9 cellular contexts compared by ENCODE assay signal in the genomic region with DNA sequence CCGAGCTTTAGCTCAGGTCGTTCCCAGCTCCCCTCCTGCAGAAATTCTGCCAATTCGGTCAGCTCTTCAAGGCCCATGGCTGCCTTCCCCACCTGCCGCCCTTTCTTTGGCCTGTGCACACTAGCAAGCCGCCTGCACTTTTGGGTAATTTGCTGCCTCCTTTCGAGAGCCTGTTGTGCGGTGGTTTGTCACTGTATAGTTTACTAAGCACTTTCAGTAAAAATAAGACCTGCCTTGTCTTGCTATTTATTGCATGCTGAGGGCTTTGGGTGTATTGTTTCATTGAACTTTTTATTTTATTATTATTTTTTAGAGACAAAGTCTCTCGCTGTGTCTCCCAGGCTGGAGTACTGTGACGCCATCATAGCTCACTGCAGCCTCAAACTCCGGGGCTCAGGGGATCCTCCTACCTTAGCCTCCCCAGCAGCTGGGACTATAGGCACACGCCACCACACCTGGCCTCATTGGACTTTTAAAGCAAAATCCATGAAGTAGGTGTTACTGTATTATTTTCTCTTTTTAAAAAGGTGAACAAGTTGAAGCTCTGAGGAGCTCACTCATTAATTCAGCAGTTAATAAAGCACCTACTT. TPM values are rescaled to one million over a fixed set of nuclear protein-coding genes. Genes with fewer than 3 reads are reported as not detected.
DNase-seq lines count a peak whose midpoint lies in the region; ATAC-seq and TF ChIP-seq lines count a peak whose summit lies in the region.
"Had no signal": no experiment of that assay in that cellular context is flagged by ENCODE, and none has a peak within 500 bp of the region (broad histone marks: within the 10 kb centered on the region; RNA-seq: fewer than 3 reads in every experiment).

No MANE protein-coding gene starts in this region.

- POLR2A ChIA-PET in SK-N-SH (lab: Yijun Ruan, JAX), result interaction anchor here (1.1 kb wide), 1 partner anchor 13 kb away, joined by 3 read pairs; no protein-coding TSS in a partner anchor
- POLR2A ChIA-PET in activated CD4-positive, alpha-beta memory T cell treated with anti-CD3 and anti-CD28 coated beads, Interleukin-2, amount 10 ng/mL, durations not matched to agents 7 days and 5 days (lab: Charles Lee), result no interaction called here

- H2AFZ ChIP-seq in SK-N-SH (ENCODE audit: low read depth), result no peak overlapping the region

- ATAC-seq in SK-N-SH treated with all-trans-retinoic acid at 6 μM for 48 hours, result no peak
- ATAC-seq in GM21390 (IDR thresholded peaks at IDR 0.05; ENCODE audit: unreplicated experiment), result no peak
- no peak for ATAC-seq in GM21786 (IDR thresholded peaks at IDR 0.05; ENCODE audit: unreplicated experiment)

- H3K9ac ChIP-seq in SK-N-SH (no peak overlapping the region), iPS-20b (ENCODE audit: low read depth, low read length) (peak overlapping the region; percentile 69; the same call in 1 of the 2 replicates)

- H3K9me3 Mint-ChIP-seq in activated CD4-positive, alpha-beta memory T cell treated with anti-CD3 and anti-CD28 coated beads, Interleukin-2, amount 10 ng/mL, durations not matched to agents 7 days and 5 days, result no peaks in the 10 kb centered on the region

- H3F3A ChIP-seq in SK-N-SH (replicated peaks; ENCODE audit: insufficient read depth), result no peaks in the 10 kb centered on the region

- no peaks in the 10 kb centered on the region for H3K36me3 ChIP-seq in SK-N-SH (replicated peaks in 1 of 2; ENCODE audit: control insufficient read depth in 1 of 2, insufficient read depth in 2 of 2, low read length in 1 of 2)
- no peaks in the 10 kb centered on the region for H3K36me3 ChIP-seq in iPS-20b (ENCODE audit: insufficient read depth, low read depth, low read length)
- H3K36me3 ChIP-seq in stomach, result no peaks in the 10 kb centered on the region

- peak overlapping the region; percentile 62; the same call in 1 of the 2 replicates for H3K4me2 ChIP-seq in SK-N-SH

- H3K4me1 Mint-ChIP-seq in activated CD4-positive, alpha-beta memory T cell treated with anti-CD3 and anti-CD28 coated beads, Interleukin-2, amount 10 ng/mL, durations not matched to agents 7 days and 5 days, result peaks cover 17% of the 10 kb centered on the region

- H3K27ac Mint-ChIP-seq in activated CD4-positive, alpha-beta memory T cell treated with anti-CD3 and anti-CD28 coated beads, Interleukin-2, amount 10 ng/mL, durations not matched to agents 7 days and 5 days, result no peak overlapping the region

- CTCF ChIA-PET in SK-N-SH (lab: Yijun Ruan, JAX), result interaction anchor here (0.8 to 12.3 kb wide), 7 partner anchors 16 to 191 kb away, joined by 3 to 88 read pairs (median 8); no protein-coding TSS in a partner anchor
- CTCF ChIA-PET in activated CD4-positive, alpha-beta memory T cell treated with anti-CD3 and anti-CD28 coated beads, Interleukin-2, amount 10 ng/mL, durations not matched to agents 7 days and 5 days (lab: Charles Lee), result interaction anchor here (0.8 to 1.5 kb wide), 5 partner anchors 9 to 189 kb away, joined by 3 to 10 read pairs (median 3); no protein-coding TSS in a partner anchor

- DNase-seq in SK-N-SH (no peak), stomach (no peak), AML-193 (lab: John Stamatoyannopoulos, UW) (no peak)
- DNase-seq in activated CD4-positive, alpha-beta memory T cell treated with anti-CD3 and anti-CD28 coated beads, Interleukin-2, amount 10 ng/mL, durations not matched to agents 7 days and 5 days, result no peak
- DNase-seq: activated CD8-positive, alpha-beta memory T cell treated with anti-CD3 and anti-CD28 coated beads, Interleukin-2, amount 50 U/mL, for 4 hours had no signal

- peaks cover 13% of the 10 kb centered on the region for H3K27me3 Mint-ChIP-seq in activated CD4-positive, alpha-beta memory T cell treated with anti-CD3 and anti-CD28 coated beads, Interleukin-2, amount 10 ng/mL, durations not matched to agents 7 days and 5 days

- H3K9me2 ChIP-seq in SK-N-SH, result no peaks in the 10 kb centered on the region

- H3K27me3 ChIP-seq in SK-N-SH (ENCODE audit: insufficient read depth) (no peaks in the 10 kb centered on the region), iPS-20b (ENCODE audit: insufficient read depth, low read length) (no peaks in the 10 kb centered on the region), stomach (no peaks in the 10 kb centered on the region)

- H3K27ac ChIP-seq in SK-N-SH (ENCODE audit: low read depth in 2 of 2, low read length in 1 of 2), result no peak overlapping the region
- no peak overlapping the region for H3K27ac ChIP-seq in iPS-20b (ENCODE audit: low read length)
- peak overlapping the region; percentile 34 to 86 (median 77) for H3K27ac ChIP-seq in stomach

- no peak for TF ChIP-seq RAD21 in SK-N-SH (IDR thresholded peaks at IDR 0.05; ENCODE audit: low read length)

- H3K9me3 ChIP-seq in SK-N-SH (no peaks in the 10 kb centered on the region), iPS-20b (ENCODE audit: insufficient read depth, low read depth, low read length) (no peaks in the 10 kb centered on the region), stomach (no peaks in the 10 kb centered on the region)

- H3K79me2 ChIP-seq in SK-N-SH (ENCODE audit: insufficient read depth), result no peaks in the 10 kb centered on the region

- intact Hi-C loops in stomach (cut with DNase I; ENCODE audit: low total_unique reads), result no loop called here

- no peak overlapping the region for H3K4me3 ChIP-seq in SK-N-SH (ENCODE audit: low read depth in 2 of 2, low read length in 1 of 2)
- peak overlapping the region; percentile 56; the same call in 1 of the 2 replicates for H3K4me3 ChIP-seq in iPS-20b (ENCODE audit: low read length)
- H3K4me3 ChIP-seq in stomach, result peak overlapping the region; percentile 45 to 50 (median 48)

- no peak for TF ChIP-seq CTCF in SK-N-SH (IDR thresholded peaks at IDR 0.05)
- TF ChIP-seq CTCF in stomach (IDR thresholded peaks at IDR 0.05), result no peak

- no peak for TF ChIP-seq EP300 in SK-N-SH (IDR thresholded peaks at IDR 0.05; ENCODE audit: borderline replicate concordance in 1 of 2, low read depth in 1 of 2, low read length in 1 of 2)
- TF ChIP-seq EP300 in stomach (IDR thresholded peaks at IDR 0.05), result no peak

- peak overlapping the region; percentile 42 for H3K4me3 Mint-ChIP-seq in activated CD4-positive, alpha-beta memory T cell treated with anti-CD3 and anti-CD28 coated beads, Interleukin-2, amount 10 ng/mL, durations not matched to agents 7 days and 5 days

- peaks cover 3% of the 10 kb centered on the region for H3K36me3 Mint-ChIP-seq in activated CD4-positive, alpha-beta memory T cell treated with anti-CD3 and anti-CD28 coated beads, Interleukin-2, amount 10 ng/mL, durations not matched to agents 7 days and 5 days (ENCODE audit: low read depth)

- no peak for TF ChIP-seq POLR2A in stomach (IDR thresholded peaks at IDR 0.05)

- H4K20me1 ChIP-seq in SK-N-SH (ENCODE audit: insufficient read depth), result no peaks in the 10 kb centered on the region

- WGBS in SK-N-SH (ENCODE audit: low lambda C conversion rate), result 89% methylated on average over 11 of the region's 11 CpGs
- 32 to 36% (median 34%) methylated on average over 11 of the region's 11 CpGs for WGBS in stomach, 5 donors

- H3K4me1 ChIP-seq in SK-N-SH (ENCODE audit: control insufficient read depth in 1 of 2, insufficient read depth in 2 of 2, low read depth in 1 of 2, low read length in 1 of 2) (peaks cover 0 to 26% of the 10 kb centered on the region in 2 experiments; a peak in 1 of 4 replicates), iPS-20b (ENCODE audit: insufficient read depth, low read length) (peaks cover 19% of the 10 kb centered on the region; the same call in 1 of the 2 replicates), stomach (peaks cover 19 to 57% (median 35%) of the 10 kb centered on the region in 4 donors)

TF ChIP-seq in SK-N-SH, 30 proteins besides CTCF, POLR2A, EP300 and RAD21 (continues in another document):
- TF ChIP-seq NFIC (IDR thresholded peaks at IDR 0.05; ENCODE audit: borderline replicate concordance) (no peak), SMC3 (IDR thresholded peaks at IDR 0.05; ENCODE audit: low read depth, low read length) (no peak)

TF ChIP-seq in SK-N-SH treated with all-trans-retinoic acid at 6 μM for 48 hours, 23 proteins besides CTCF, POLR2A, EP300 and RAD21 (continues in another document):
- TF ChIP-seq ZFP30 (CRISPR knock-in tag; IDR thresholded peaks at IDR 0.05) (no peak), RARB (CRISPR knock-in tag; IDR thresholded peaks at IDR 0.05) (no peak), ZNF8 (CRISPR knock-in tag; IDR thresholded peaks at IDR 0.05) (no peak), ZC3H10 (CRISPR knock-in tag; IDR thresholded peaks at IDR 0.05) (no peak)
- TF ChIP-seq, protein P1, sequence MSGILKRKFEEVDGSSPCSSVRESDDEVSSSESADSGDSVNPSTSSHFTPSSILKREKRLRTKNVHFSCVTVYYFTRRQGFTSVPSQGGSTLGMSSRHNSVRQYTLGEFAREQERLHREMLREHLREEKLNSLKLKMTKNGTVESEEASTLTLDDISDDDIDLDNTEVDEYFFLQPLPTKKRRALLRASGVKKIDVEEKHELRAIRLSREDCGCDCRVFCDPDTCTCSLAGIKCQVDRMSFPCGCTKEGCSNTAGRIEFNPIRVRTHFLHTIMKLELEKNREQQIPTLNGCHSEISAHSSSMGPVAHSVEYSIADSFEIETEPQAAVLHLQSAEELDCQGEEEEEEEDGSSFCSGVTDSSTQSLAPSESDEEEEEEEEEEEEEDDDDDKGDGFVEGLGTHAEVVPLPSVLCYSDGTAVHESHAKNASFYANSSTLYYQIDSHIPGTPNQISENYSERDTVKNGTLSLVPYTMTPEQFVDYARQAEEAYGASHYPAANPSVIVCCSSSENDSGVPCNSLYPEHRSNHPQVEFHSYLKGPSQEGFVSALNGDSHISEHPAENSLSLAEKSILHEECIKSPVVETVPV (CRISPR knock-in tag; IDR thresholded peaks at IDR 0.05), result no peak

RNA-seq across cellular contexts. Expression of a gene that starts 1.1 kb away (rescaled TPM):
- polyA plus RNA-seq in SK-N-SH (2012; rRNA removed), result 0.08 TPM in 1 of 2 replicates, not detected in the other
- polyA plus RNA-seq in SK-N-SH (2012; cell fraction: cytosol; rRNA removed), result 0.16 TPM in 1 of 2 replicates, not detected in the other
- polyA plus RNA-seq in SK-N-SH (2012; cell fraction: nucleus; rRNA removed), result not detected in 2 replicates
- total RNA-seq in activated CD4-positive, alpha-beta memory T cell treated with anti-CD3 and anti-CD28 coated beads, Interleukin-2, amount 10 ng/mL, durations not matched to agents 7 days and 5 days, result not detected
- 10 to 100 TPM in 3 of 5 donors, 1 to 10 TPM in 1, not detected in 1; 7.6 to 60.3 (median 15.6) TPM for total RNA-seq in stomach
- 10 to 100 TPM; 43.0 to 73.5 (median 64.4) TPM for polyA plus RNA-seq in stomach

RNA-seq across cellular contexts. Expression of a gene that starts 39.0 kb away (rescaled TPM):
- 15.5 and 22.2 TPM in 2 replicates for polyA plus RNA-seq in SK-N-SH (2012; rRNA removed)
- 8.3 and 16.9 TPM in 2 replicates for polyA plus RNA-seq in SK-N-SH (2012; cell fraction: cytosol; rRNA removed)
- polyA plus RNA-seq in SK-N-SH (2012; cell fraction: nucleus; rRNA removed), result 15.3 and 16.3 TPM in 2 replicates
- total RNA-seq in activated CD4-positive, alpha-beta memory T cell treated with anti-CD3 and anti-CD28 coated beads, Interleukin-2, amount 10 ng/mL, durations not matched to agents 7 days and 5 days, result under 1 TPM; 0.10 to 0.13 TPM
- 100 to 1,000 TPM in 1 of 5 donors, 10 to 100 TPM in 4; 12.3 to 114 (median 92.0) TPM for total RNA-seq in stomach
- 10 to 100 TPM; 50.9 to 76.3 (median 55.6) TPM for polyA plus RNA-seq in stomach

Comparison
In these comparisons a context has a peak if more than half of its experiments do, and no peak if none do; other contexts are left out.
1. H3K27ac ChIP-seq: peak in stomach (5 of 5); none in SK-N-SH (0 of 2) and iPS-20b (single experiment).
2. H3K4me3 ChIP-seq: peak in iPS-20b (single experiment) and stomach (4 of 4); none in SK-N-SH (0 of 2).
3. RNA of a gene that starts 39.0 kb away (total RNA-seq): 12.3 to 114 TPM in stomach; 0.10 to 0.13 TPM in activated CD4-positive, alpha-beta memory T cell treated with anti-CD3 and anti-CD28 coated beads, Interleukin-2, amount 10 ng/mL, durations not matched to agents 7 days and 5 days; every median in the first group is over 10 times any median in the second.